In genomic region chr14:52948039-52948438, GRCh38 we compare ENCODE assay signal across 1 cellular context.
TF ChIP-seq lines count a peak whose summit lies in the region.

No MANE protein-coding gene starts in this region.

TF ChIP-seq in HepG2, 621 proteins besides CTCF, POLR2A, EP300 and RAD21 (continues in another document):
- TF ChIP-seq SMAD1 (CRISPR knock-in tag; IDR thresholded peaks at IDR 0.05; ENCODE audit: borderline replicate concordance, low read depth) = no peak
- 0 out of 2 replicates have a peak, but pooled peaks have one; percentile 37 for TF ChIP-seq ZNF414 (CRISPR knock-in tag; IDR thresholded peaks at IDR 0.05)
- 0 out of 2 replicates have a peak, but pooled peaks have one; percentile 29 for TF ChIP-seq ZNF256 (CRISPR knock-in tag; conservative IDR thresholded peaks at IDR 0.05)
- no peak for TF ChIP-seq ZNF850 (CRISPR knock-in tag; conservative IDR thresholded peaks at IDR 0.05)
- no peak for TF ChIP-seq TMF1 (CRISPR knock-in tag; IDR thresholded peaks at IDR 0.05; ENCODE audit: low read depth)
- TF ChIP-seq ZNF761 (CRISPR knock-in tag; conservative IDR thresholded peaks at IDR 0.05) = no peak
- no peak for TF ChIP-seq MXI1 (IDR thresholded peaks at IDR 0.05; ENCODE audit: borderline replicate concordance, low read depth, low read length)
- TF ChIP-seq TBP (CRISPR knock-in tag; IDR thresholded peaks at IDR 0.05) = no peak
- no peak for TF ChIP-seq ZNF460 (CRISPR knock-in tag; IDR thresholded peaks at IDR 0.05; ENCODE audit: borderline replicate concordance)
- no peak for TF ChIP-seq CHCHD3 (CRISPR knock-in tag; IDR thresholded peaks at IDR 0.05)
- no peak for TF ChIP-seq ELF3 (CRISPR knock-in tag; IDR thresholded peaks at IDR 0.05)
- TF ChIP-seq ZC3H13 (CRISPR knock-in tag; IDR thresholded peaks at IDR 0.05) = no peak
- TF ChIP-seq NBN (conservative IDR thresholded peaks at IDR 0.05) = no peak
- 0 out of 2 replicates have a peak, but pooled peaks have one; percentile 44 for TF ChIP-seq MEIS2 (CRISPR knock-in tag; IDR thresholded peaks at IDR 0.05)
- no peak for TF ChIP-seq NFYC (CRISPR knock-in tag; IDR thresholded peaks at IDR 0.05)
- no peak for TF ChIP-seq ESRRA (CRISPR knock-in tag; IDR thresholded peaks at IDR 0.05; ENCODE audit: low read depth)
- TF ChIP-seq HOXD1 (CRISPR knock-in tag; IDR thresholded peaks at IDR 0.05) = no peak
- TF ChIP-seq MIER2 (CRISPR knock-in tag; IDR thresholded peaks at IDR 0.05) = no peak
- TF ChIP-seq ATAD3A (CRISPR knock-in tag; IDR thresholded peaks at IDR 0.05) = no peak
- TF ChIP-seq ZBTB33 (CRISPR knock-in tag; IDR thresholded peaks at IDR 0.05) = no peak
- TF ChIP-seq SRSF9 (IDR thresholded peaks at IDR 0.05; ENCODE audit: borderline replicate concordance, insufficient read depth, low read depth, low read length, poor library complexity, severe bottlenecking) = no peak
- TF ChIP-seq TCF7L2 (IDR thresholded peaks at IDR 0.05; ENCODE audit: low read depth, low read length) = peak; percentile 83; the same call in 1 of the 2 replicates
- no peak for TF ChIP-seq MAFK (conservative IDR thresholded peaks at IDR 0.05 in 1 of 2, IDR thresholded peaks at IDR 0.05 in 1 of 2; ENCODE audit: low read length in 2 of 2)
- TF ChIP-seq FOXM1 (CRISPR knock-in tag; IDR thresholded peaks at IDR 0.05) = no peak
- TF ChIP-seq SMAD9 (CRISPR knock-in tag; IDR thresholded peaks at IDR 0.05) = no peak
- no peak for TF ChIP-seq ISX (CRISPR knock-in tag; conservative IDR thresholded peaks at IDR 0.05)
- TF ChIP-seq ZNF383 (CRISPR knock-in tag; IDR thresholded peaks at IDR 0.05; ENCODE audit: borderline replicate concordance) = no peak
- TF ChIP-seq ATF3 (CRISPR knock-in tag; IDR thresholded peaks at IDR 0.05) = peak; percentile 45; the same call in 1 of the 2 replicates
- TF ChIP-seq PAX8 (CRISPR knock-in tag; IDR thresholded peaks at IDR 0.05; ENCODE audit: borderline replicate concordance) = no peak
- no peak; the same call in 1 of the 2 replicates for TF ChIP-seq CHD4 (IDR thresholded peaks at IDR 0.05; ENCODE audit: borderline replicate concordance, low read length)
- no peak for TF ChIP-seq ZNF552 (CRISPR knock-in tag; IDR thresholded peaks at IDR 0.05; ENCODE audit: borderline replicate concordance)
- no peak for TF ChIP-seq ZFAT (CRISPR knock-in tag; conservative IDR thresholded peaks at IDR 0.05)
- TF ChIP-seq ZNF558 (CRISPR knock-in tag; IDR thresholded peaks at IDR 0.05; ENCODE audit: borderline replicate concordance) = no peak
- TF ChIP-seq, protein P1, sequence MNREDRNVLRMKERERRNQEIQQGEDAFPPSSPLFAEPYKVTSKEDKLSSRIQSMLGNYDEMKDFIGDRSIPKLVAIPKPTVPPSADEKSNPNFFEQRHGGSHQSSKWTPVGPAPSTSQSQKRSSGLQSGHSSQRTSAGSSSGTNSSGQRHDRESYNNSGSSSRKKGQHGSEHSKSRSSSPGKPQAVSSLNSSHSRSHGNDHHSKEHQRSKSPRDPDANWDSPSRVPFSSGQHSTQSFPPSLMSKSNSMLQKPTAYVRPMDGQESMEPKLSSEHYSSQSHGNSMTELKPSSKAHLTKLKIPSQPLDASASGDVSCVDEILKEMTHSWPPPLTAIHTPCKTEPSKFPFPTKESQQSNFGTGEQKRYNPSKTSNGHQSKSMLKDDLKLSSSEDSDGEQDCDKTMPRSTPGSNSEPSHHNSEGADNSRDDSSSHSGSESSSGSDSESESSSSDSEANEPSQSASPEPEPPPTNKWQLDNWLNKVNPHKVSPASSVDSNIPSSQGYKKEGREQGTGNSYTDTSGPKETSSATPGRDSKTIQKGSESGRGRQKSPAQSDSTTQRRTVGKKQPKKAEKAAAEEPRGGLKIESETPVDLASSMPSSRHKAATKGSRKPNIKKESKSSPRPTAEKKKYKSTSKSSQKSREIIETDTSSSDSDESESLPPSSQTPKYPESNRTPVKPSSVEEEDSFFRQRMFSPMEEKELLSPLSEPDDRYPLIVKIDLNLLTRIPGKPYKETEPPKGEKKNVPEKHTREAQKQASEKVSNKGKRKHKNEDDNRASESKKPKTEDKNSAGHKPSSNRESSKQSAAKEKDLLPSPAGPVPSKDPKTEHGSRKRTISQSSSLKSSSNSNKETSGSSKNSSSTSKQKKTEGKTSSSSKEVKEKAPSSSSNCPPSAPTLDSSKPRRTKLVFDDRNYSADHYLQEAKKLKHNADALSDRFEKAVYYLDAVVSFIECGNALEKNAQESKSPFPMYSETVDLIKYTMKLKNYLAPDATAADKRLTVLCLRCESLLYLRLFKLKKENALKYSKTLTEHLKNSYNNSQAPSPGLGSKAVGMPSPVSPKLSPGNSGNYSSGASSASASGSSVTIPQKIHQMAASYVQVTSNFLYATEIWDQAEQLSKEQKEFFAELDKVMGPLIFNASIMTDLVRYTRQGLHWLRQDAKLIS (CRISPR knock-in tag; IDR thresholded peaks at IDR 0.05) = no peak
- TF ChIP-seq ZNF329 (CRISPR knock-in tag; IDR thresholded peaks at IDR 0.05; ENCODE audit: low read depth) = no peak
- TF ChIP-seq RFX5 (IDR thresholded peaks at IDR 0.05; ENCODE audit: low read depth, low read length) = no peak
- TF ChIP-seq PTBP1 (IDR thresholded peaks at IDR 0.05; ENCODE audit: low read depth, low read length, poor library complexity, severe bottlenecking) = no peak
- no peak for TF ChIP-seq EZH2 (conservative IDR thresholded peaks at IDR 0.05; ENCODE audit: low read depth, low read length)
- peak; percentile 95 for TF ChIP-seq HNF4A (CRISPR knock-in tag; IDR thresholded peaks at IDR 0.05)
- no peak; the same call in 1 of the 2 replicates for TF ChIP-seq HHEX (CRISPR knock-in tag; IDR thresholded peaks at IDR 0.05)
- TF ChIP-seq NAIF1 (CRISPR knock-in tag; IDR thresholded peaks at IDR 0.05; ENCODE audit: borderline replicate concordance) = no peak
- TF ChIP-seq, protein P2, sequence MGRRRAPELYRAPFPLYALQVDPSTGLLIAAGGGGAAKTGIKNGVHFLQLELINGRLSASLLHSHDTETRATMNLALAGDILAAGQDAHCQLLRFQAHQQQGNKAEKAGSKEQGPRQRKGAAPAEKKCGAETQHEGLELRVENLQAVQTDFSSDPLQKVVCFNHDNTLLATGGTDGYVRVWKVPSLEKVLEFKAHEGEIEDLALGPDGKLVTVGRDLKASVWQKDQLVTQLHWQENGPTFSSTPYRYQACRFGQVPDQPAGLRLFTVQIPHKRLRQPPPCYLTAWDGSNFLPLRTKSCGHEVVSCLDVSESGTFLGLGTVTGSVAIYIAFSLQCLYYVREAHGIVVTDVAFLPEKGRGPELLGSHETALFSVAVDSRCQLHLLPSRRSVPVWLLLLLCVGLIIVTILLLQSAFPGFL (CRISPR knock-in tag; IDR thresholded peaks at IDR 0.05) = no peak
- no peak for TF ChIP-seq FOXA1 (IDR thresholded peaks at IDR 0.05)
- TF ChIP-seq FOXA1 (CRISPR knock-in tag; IDR thresholded peaks at IDR 0.05) = peak; percentile 47; the same call in 1 of the 2 replicates
- TF ChIP-seq DNMT1 (CRISPR knock-in tag; IDR thresholded peaks at IDR 0.05) = no peak
- TF ChIP-seq MAF1 (CRISPR knock-in tag; IDR thresholded peaks at IDR 0.05; ENCODE audit: borderline replicate concordance) = no peak
- no peak for TF ChIP-seq ATRX (CRISPR knock-in tag; IDR thresholded peaks at IDR 0.05; ENCODE audit: borderline replicate concordance)
- TF ChIP-seq, protein P3, sequence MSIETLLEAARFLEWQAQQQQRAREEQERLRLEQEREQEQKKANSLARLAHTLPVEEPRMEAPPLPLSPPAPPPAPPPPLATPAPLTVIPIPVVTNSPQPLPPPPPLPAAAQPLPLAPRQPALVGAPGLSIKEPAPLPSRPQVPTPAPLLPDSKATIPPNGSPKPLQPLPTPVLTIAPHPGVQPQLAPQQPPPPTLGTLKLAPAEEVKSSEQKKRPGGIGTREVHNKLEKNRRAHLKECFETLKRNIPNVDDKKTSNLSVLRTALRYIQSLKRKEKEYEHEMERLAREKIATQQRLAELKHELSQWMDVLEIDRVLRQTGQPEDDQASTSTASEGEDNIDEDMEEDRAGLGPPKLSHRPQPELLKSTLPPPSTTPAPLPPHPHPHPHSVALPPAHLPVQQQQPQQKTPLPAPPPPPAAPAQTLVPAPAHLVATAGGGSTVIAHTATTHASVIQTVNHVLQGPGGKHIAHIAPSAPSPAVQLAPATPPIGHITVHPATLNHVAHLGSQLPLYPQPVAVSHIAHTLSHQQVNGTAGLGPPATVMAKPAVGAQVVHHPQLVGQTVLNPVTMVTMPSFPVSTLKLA (IDR thresholded peaks at IDR 0.05) = no peak
- TF ChIP-seq TARDBP (CRISPR knock-in tag; IDR thresholded peaks at IDR 0.05) = peak; percentile 51; the same call in 1 of the 2 replicates
- no peak for TF ChIP-seq FOXO4 (CRISPR knock-in tag; conservative IDR thresholded peaks at IDR 0.05)
- TF ChIP-seq HNF1B (CRISPR knock-in tag; IDR thresholded peaks at IDR 0.05) = no peak
- TF ChIP-seq, protein P4, sequence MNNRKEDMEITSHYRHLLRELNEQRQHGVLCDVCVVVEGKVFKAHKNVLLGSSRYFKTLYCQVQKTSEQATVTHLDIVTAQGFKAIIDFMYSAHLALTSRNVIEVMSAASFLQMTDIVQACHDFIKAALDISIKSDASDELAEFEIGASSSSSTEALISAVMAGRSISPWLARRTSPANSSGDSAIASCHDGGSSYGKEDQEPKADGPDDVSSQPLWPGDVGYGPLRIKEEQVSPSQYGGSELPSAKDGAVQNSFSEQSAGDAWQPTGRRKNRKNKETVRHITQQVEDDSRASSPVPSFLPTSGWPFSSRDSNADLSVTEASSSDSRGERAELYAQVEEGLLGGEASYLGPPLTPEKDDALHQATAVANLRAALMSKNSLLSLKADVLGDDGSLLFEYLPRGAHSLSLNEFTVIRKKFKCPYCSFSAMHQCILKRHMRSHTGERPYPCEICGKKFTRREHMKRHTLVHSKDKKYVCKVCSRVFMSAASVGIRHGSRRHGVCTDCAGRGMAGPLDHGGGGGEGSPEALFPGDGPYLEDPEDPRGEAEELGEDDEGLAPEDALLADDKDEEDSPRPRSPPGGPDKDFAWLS (CRISPR knock-in tag; IDR thresholded peaks at IDR 0.05; ENCODE audit: borderline replicate concordance) = no peak
- TF ChIP-seq ZNF33B (CRISPR knock-in tag; IDR thresholded peaks at IDR 0.05) = no peak
- TF ChIP-seq TRAFD1 (CRISPR knock-in tag; IDR thresholded peaks at IDR 0.05; ENCODE audit: borderline replicate concordance) = no peak
- no peak for TF ChIP-seq EHMT2 (IDR thresholded peaks at IDR 0.05; ENCODE audit: borderline replicate concordance, low read depth, low read length)
- TF ChIP-seq MEIS1 (CRISPR knock-in tag; IDR thresholded peaks at IDR 0.05; ENCODE audit: borderline replicate concordance) = 0 out of 2 replicates have a peak, but pooled peaks have one; percentile 33
- no peak for TF ChIP-seq TEAD2 (CRISPR knock-in tag; IDR thresholded peaks at IDR 0.05)
- no peak for TF ChIP-seq ZNF703 (CRISPR knock-in tag; IDR thresholded peaks at IDR 0.05; ENCODE audit: borderline replicate concordance)
